In genomic region chr6:116402108-116402507, GRCh38 we compare ENCODE assay signal across 1 cellular context.
TF ChIP-seq lines count a peak whose summit lies in the region.

No MANE protein-coding gene starts in this region.

TF ChIP-seq in HCT116, 20 proteins besides CTCF, POLR2A, EP300 and RAD21 (continued from another document):
- no peak for TF ChIP-seq MAX (IDR thresholded peaks at IDR 0.05)
- TF ChIP-seq ZNF274 (IDR thresholded peaks at IDR 0.05; ENCODE audit: low read depth, low read length) = no peak
- TF ChIP-seq ZBTB33 (IDR thresholded peaks at IDR 0.05; ENCODE audit: extremely low read depth, insufficient replicate concordance, low read length) = no peak
- no peak for TF ChIP-seq JUND (IDR thresholded peaks at IDR 0.05)
- no peak for TF ChIP-seq SRF (IDR thresholded peaks at IDR 0.05; ENCODE audit: low read depth)
- TF ChIP-seq SP1 (IDR thresholded peaks at IDR 0.05; ENCODE audit: low read depth) = no peak
- TF ChIP-seq CBX3 (IDR thresholded peaks at IDR 0.05; ENCODE audit: low read depth) = no peak
- no peak for TF ChIP-seq EGR1 (IDR thresholded peaks at IDR 0.05; ENCODE audit: low read depth)
- TF ChIP-seq EZH2phosphoT487 (IDR thresholded peaks at IDR 0.05; ENCODE audit: borderline replicate concordance) = no peak
- no peak for TF ChIP-seq FOSL1 (IDR thresholded peaks at IDR 0.05; ENCODE audit: low read depth)
- TF ChIP-seq REST (IDR thresholded peaks at IDR 0.05; ENCODE audit: low read depth) = no peak
- TF ChIP-seq ELF1 (IDR thresholded peaks at IDR 0.05; ENCODE audit: borderline replicate concordance, low read depth) = no peak
- no peak for TF ChIP-seq ATF3 (IDR thresholded peaks at IDR 0.05)
- TF ChIP-seq POLR2AphosphoS5 (IDR thresholded peaks at IDR 0.05; ENCODE audit: low read depth, low read length) = no peak
- TF ChIP-seq CEBPB (IDR thresholded peaks at IDR 0.05; ENCODE audit: low read depth) = no peak
- no peak for TF ChIP-seq SIN3A (IDR thresholded peaks at IDR 0.05; ENCODE audit: low read depth)
